Comparison of ENCODE assay signal across 22 cellular contexts in genomic region chr17:8930664-8931063, GRCh38. TPM values are rescaled to one million over a fixed set of nuclear protein-coding genes. Genes with fewer than 3 reads are reported as not detected.
DNase-seq lines count a peak whose midpoint lies in the region; ATAC-seq, FAIRE-seq and TF ChIP-seq lines count a peak whose summit lies in the region.
"Had no signal": no experiment of that assay in that cellular context is flagged by ENCODE, and none has a peak within 500 bp of the region (broad histone marks: within the 10 kb centered on the region; RNA-seq: fewer than 3 reads in every experiment).

No MANE protein-coding gene starts in this region.

- no peaks in the 10 kb centered on the region for H3K27me3 Mint-ChIP-seq in T-helper 17 cell
- no peaks in the 10 kb centered on the region for H3K27me3 Mint-ChIP-seq in natural killer cell (ENCODE audit: low read depth in 2 of 2)
- H3K27me3 Mint-ChIP-seq in naive thymus-derived CD4-positive, alpha-beta T cell: no peaks in the 10 kb centered on the region

- no peak for TF ChIP-seq CTCF in HepG2 (CRISPR knock-in tag; IDR thresholded peaks at IDR 0.05)
- no peak for TF ChIP-seq CTCF in right lobe of liver (IDR thresholded peaks at IDR 0.05)
- no peak for TF ChIP-seq CTCF in natural killer cell (IDR thresholded peaks at IDR 0.05)
- TF ChIP-seq CTCF in suprapubic skin (IDR thresholded peaks at IDR 0.05): no peak
- no peak for TF ChIP-seq CTCF in BE2C (IDR thresholded peaks at IDR 0.05; ENCODE audit: low read depth, low read length)

- intact Hi-C loops in HepG2 (cut with micrococcal nuclease; ENCODE audit: unreplicated experiment): no loop called here
- intact Hi-C loops in right lobe of liver (cut with DNase I): no loop called here
- intact Hi-C loops in natural killer cell (cut with micrococcal nuclease): no loop called here
- intact Hi-C loops in naive thymus-derived CD4-positive, alpha-beta T cell (cut with micrococcal nuclease): loop anchor here (5.0 kb wide), 1 partner anchor 37 kb away; the partner anchor contains the start of gene PIK3R5 (in 2 of the 2)

- peaks cover 0 to 2% of the 10 kb centered on the region in 2 donors for H3K9me3 Mint-ChIP-seq in natural killer cell
- H3K9me3 Mint-ChIP-seq in naive thymus-derived CD4-positive, alpha-beta T cell: peaks cover 5 to 61% (median 32%) of the 10 kb centered on the region in 11 donors

- no peak overlapping the region for H3K27ac Mint-ChIP-seq in T-helper 17 cell
- H3K27ac Mint-ChIP-seq in natural killer cell: peak overlapping the region in 1 of 2 donors; percentile 98
- peak overlapping the region in 2 of 9 donors; percentile 16 to 67 for H3K27ac Mint-ChIP-seq in naive thymus-derived CD4-positive, alpha-beta T cell

- no peaks in the 10 kb centered on the region for H3K27me3 ChIP-seq in HepG2 (ENCODE audit: control insufficient read depth in 1 of 2, insufficient read depth in 2 of 2, low read length in 2 of 2)
- no peaks in the 10 kb centered on the region for H3K27me3 ChIP-seq in right lobe of liver
- peaks cover 5% of the 10 kb centered on the region for H3K27me3 ChIP-seq in suprapubic skin
- H3K27me3 ChIP-seq in naive thymus-derived CD4-positive, alpha-beta T cell (ENCODE audit: control insufficient read depth in 2 of 2, insufficient read depth in 2 of 2, low read length in 2 of 2): no peaks in the 10 kb centered on the region
- H3K27me3 ChIP-seq in BE2C: no peaks in the 10 kb centered on the region
- H3K27me3 ChIP-seq: SJCRH30 had no signal

- POLR2A ChIA-PET in HepG2 (lab: Yijun Ruan, JAX): no interaction called here
- POLR2A ChIA-PET in naive thymus-derived CD4-positive, alpha-beta T cell (lab: Charles Lee): no interaction called here

- peaks cover 19% of the 10 kb centered on the region for H3K9me3 ChIP-seq in HepG2 (ENCODE audit: low read length)
- peaks cover 0 to 8% (median 5%) of the 10 kb centered on the region in 4 donors for H3K9me3 ChIP-seq in right lobe of liver
- H3K9me3 ChIP-seq in T-helper 17 cell (ENCODE audit: control insufficient read depth, low read length, poor library complexity, severe bottlenecking): peaks cover 18% of the 10 kb centered on the region
- H3K9me3 ChIP-seq in suprapubic skin: peaks cover 28% of the 10 kb centered on the region
- peaks cover 3 to 35% (median 21%) of the 10 kb centered on the region in 3 experiments for H3K9me3 ChIP-seq in naive thymus-derived CD4-positive, alpha-beta T cell (ENCODE audit: control insufficient read depth in 2 of 3, low read length in 3 of 3)
- H3K9me3 ChIP-seq in BE2C: no peaks in the 10 kb centered on the region
- H3K9me3 ChIP-seq: SJCRH30 had no signal

- DNase-seq in HepG2 (ENCODE audit: low spot score) (no peak), right lobe of liver (no peak), T-helper 17 cell (no peak), natural killer cell (no peak), suprapubic skin (ENCODE audit: low spot score in 2 of 2) (no peak), BE2C (no peak)
- DNase-seq in naive thymus-derived CD4-positive, alpha-beta T cell: no peak
- DNase-seq: GM23248; H7; KBM-7; NCI-H2029; NCI-H446; NCI-H524 treated with DMSO at 0.1 percent for 48 hours; NCI-H774; NK-92 treated with Interleukin-12 subunit alpha and Interleukin-12 subunit beta, amount 100 ng/mL, for 24 hours; PC-3; SJCRH30 had no signal

- H3K4me3 ChIP-seq in HepG2 (replicated peaks in 1 of 3; ENCODE audit: insufficient read depth in 1 of 3, low read depth in 2 of 3, low read length in 3 of 3): no peak overlapping the region
- no peak overlapping the region for H3K4me3 ChIP-seq in right lobe of liver
- H3K4me3 ChIP-seq in suprapubic skin: no peak overlapping the region
- no peak overlapping the region for H3K4me3 ChIP-seq in naive thymus-derived CD4-positive, alpha-beta T cell (ENCODE audit: low read length)
- no peak overlapping the region for H3K4me3 ChIP-seq in BE2C (ENCODE audit: low read depth, low read length)
- H3K4me3 ChIP-seq: GM23248, SJCRH30 had no signal

- peaks cover 7% of the 10 kb centered on the region for H3K36me3 Mint-ChIP-seq in T-helper 17 cell (ENCODE audit: low read depth)
- H3K36me3 Mint-ChIP-seq in natural killer cell: peaks cover 19% of the 10 kb centered on the region
- H3K36me3 Mint-ChIP-seq in naive thymus-derived CD4-positive, alpha-beta T cell: peaks cover 26 to 77% (median 67%) of the 10 kb centered on the region in 5 donors

- ATAC-seq in HepG2 (no peak), right lobe of liver (no peak), T-helper 17 cell (no peak), natural killer cell (no peak)
- no peak for ATAC-seq in naive thymus-derived CD4-positive, alpha-beta T cell
- ATAC-seq: PC-3, SK-N-SH treated with all-trans-retinoic acid at 6 μM for 48 hours had no signal

- H3K27ac ChIP-seq in HepG2 (ENCODE audit: extremely low read length, insufficient read depth, low read length) (no peak overlapping the region), right lobe of liver (no peak overlapping the region), suprapubic skin (no peak overlapping the region)
- no peak overlapping the region for H3K27ac ChIP-seq in naive thymus-derived CD4-positive, alpha-beta T cell (ENCODE audit: low read depth, low read length)
- H3K27ac ChIP-seq: C4-2B, GM23248, SJCRH30 had no signal

- H3K4me1 ChIP-seq in HepG2 (ENCODE audit: insufficient read depth, low read length) (no peaks in the 10 kb centered on the region), right lobe of liver (no peaks in the 10 kb centered on the region), suprapubic skin (no peaks in the 10 kb centered on the region), BE2C (no peaks in the 10 kb centered on the region)
- peaks cover 4 to 46% of the 10 kb centered on the region in 2 donors for H3K4me1 ChIP-seq in naive thymus-derived CD4-positive, alpha-beta T cell (ENCODE audit: control insufficient read depth in 2 of 2, insufficient read depth in 2 of 2, low read length in 2 of 2)
- H3K4me1 ChIP-seq: SJCRH30 had no signal

- in situ Hi-C loops in HepG2 (cut with HindIII; ENCODE audit: extremely low pct_ligation_motif_present, low pct_unique_long_range_greater_than_20kb): no loop called here

- H3K9ac ChIP-seq in HepG2 (ENCODE audit: insufficient read depth, low read depth, low read length): no peak overlapping the region
- H3K9ac ChIP-seq: GM23248 had no signal

- no peak for TF ChIP-seq RAD21 in HepG2 (CRISPR knock-in tag; IDR thresholded peaks at IDR 0.05)

- TF ChIP-seq EP300 in HepG2 (IDR thresholded peaks at IDR 0.05; ENCODE audit: low read depth in 2 of 2, low read length in 2 of 2) (no peak), HepG2 (CRISPR knock-in tag; IDR thresholded peaks at IDR 0.05; ENCODE audit: borderline replicate concordance) (no peak), suprapubic skin (IDR thresholded peaks at IDR 0.05) (no peak)

- H4K20me1 ChIP-seq in HepG2 (ENCODE audit: insufficient read depth, low read length): no peaks in the 10 kb centered on the region

- H3K79me2 ChIP-seq in HepG2 (ENCODE audit: insufficient read depth, low read length): no peaks in the 10 kb centered on the region

- no peak for TF ChIP-seq POLR2A in HepG2 (IDR thresholded peaks at IDR 0.05; ENCODE audit: insufficient read depth in 1 of 2, low read depth in 2 of 2, low read length in 2 of 2)
- no peak for TF ChIP-seq POLR2A in right lobe of liver (IDR thresholded peaks at IDR 0.05)
- TF ChIP-seq POLR2A in suprapubic skin (IDR thresholded peaks at IDR 0.05): no peak

- 12% methylated on average over 4 of the region's 4 CpGs for WGBS in HepG2 (ENCODE audit: low lambda C conversion rate)
- 60% methylated on average over 4 of the region's 4 CpGs for WGBS in right lobe of liver (ENCODE audit: insufficient coverage, low coverage, low lambda C conversion rate, missing lambda C conversion rate)
- WGBS in suprapubic skin: 82% methylated on average over 4 of the region's 4 CpGs

- H3K4me3 Mint-ChIP-seq in T-helper 17 cell (peak overlapping the region; percentile 1), natural killer cell (peak overlapping the region; percentile 18)
- H3K4me3 Mint-ChIP-seq in naive thymus-derived CD4-positive, alpha-beta T cell: no peak overlapping the region

- no peak for FAIRE-seq in HepG2 (lab: Jason Lieb, UNC)

- no peak overlapping the region for H2AFZ ChIP-seq in HepG2 (ENCODE audit: low read length)
- H2AFZ ChIP-seq: GM23248 had no signal

- CTCF ChIA-PET in HepG2 (lab: Yijun Ruan, JAX; ENCODE audit: low intra/inter-chr PET ratio, low total read pairs): no interaction called here
- CTCF ChIA-PET in naive thymus-derived CD4-positive, alpha-beta T cell (lab: Charles Lee): no interaction called here

- BruUV-seq in HepG2 (replicated peaks; lab: Mats Ljungman, UMichigan): no TSS peak

- no peaks in the 10 kb centered on the region for H3K36me3 ChIP-seq in HepG2 (replicated peaks in 1 of 2; ENCODE audit: control insufficient read depth in 1 of 2, insufficient read depth in 2 of 2, low read length in 2 of 2)
- no peaks in the 10 kb centered on the region for H3K36me3 ChIP-seq in right lobe of liver
- H3K36me3 ChIP-seq in suprapubic skin: no peaks in the 10 kb centered on the region
- peaks cover 0 to 26% (median 0%) of the 10 kb centered on the region in 3 experiments for H3K36me3 ChIP-seq in naive thymus-derived CD4-positive, alpha-beta T cell (ENCODE audit: control insufficient read depth in 2 of 3, insufficient read depth in 3 of 3, low read length in 3 of 3)
- no peaks in the 10 kb centered on the region for H3K36me3 ChIP-seq in BE2C
- H3K36me3 ChIP-seq: SJCRH30 had no signal

- H3K4me1 Mint-ChIP-seq in T-helper 17 cell (peaks cover 27% of the 10 kb centered on the region), natural killer cell (peaks cover 57 to 78% of the 10 kb centered on the region in 2 donors)
- peaks cover 8 to 64% (median 41%) of the 10 kb centered on the region in 7 donors for H3K4me1 Mint-ChIP-seq in naive thymus-derived CD4-positive, alpha-beta T cell

- H3K4me2 ChIP-seq in HepG2 (ENCODE audit: low read depth, low read length): no peak overlapping the region

RNA-seq across cellular contexts. Expression of gene PIK3R5, which starts 34.8 kb away (rescaled TPM):
- total RNA-seq in HepG2 (2016; rRNA removed; fragmentation: Illumina TruSeq; extraction: Trizol) (not detected in 2 replicates), right lobe of liver (1 to 10 TPM; 3.7 to 6.5 (median 5.0) TPM), T-helper 17 cell (100 to 1,000 TPM; 164 to 177 TPM), natural killer cell (100 to 1,000 TPM; 254 to 364 (median 348) TPM), suprapubic skin (10 to 100 TPM in 1 of 4 donors, 1 to 10 TPM in 3; 3.6 to 13.5 (median 5.0) TPM)
- total RNA-seq in HepG2 (2016; cell fraction: cytosol; rRNA removed; fragmentation: Illumina TruSeq; extraction: Trizol; ENCODE audit: low read depth): not detected in 2 replicates
- not detected in 2 replicates for total RNA-seq in HepG2 (2016; cell fraction: insoluble cytoplasmic fraction; rRNA removed; fragmentation: Illumina TruSeq; extraction: Trizol)
- not detected in 2 replicates for total RNA-seq in HepG2 (2016; cell fraction: membrane; rRNA removed; fragmentation: Illumina TruSeq; extraction: Trizol)
- total RNA-seq in HepG2 (2016; cell fraction: nucleus; rRNA removed; fragmentation: Illumina TruSeq; extraction: Trizol): not detected in 2 replicates
- not detected in 2 replicates for polyA plus RNA-seq in HepG2 (2011; rRNA removed)
- not detected in 2 replicates for polyA plus RNA-seq in HepG2 (2011; cell fraction: cytosol; rRNA removed)
- 0.09 TPM in 1 of 2 replicates, not detected in the other for polyA plus RNA-seq in HepG2 (2011; cell fraction: nucleus; rRNA removed)
- not detected in 2 replicates for polyA plus RNA-seq in HepG2 (2012)
- not detected in 2 replicates for polyA plus RNA-seq in HepG2 (2016; cell fraction: cytosol; fragmentation: Illumina TruSeq; extraction: Trizol; ENCODE audit: low read depth)
- polyA plus RNA-seq in HepG2 (2016; cell fraction: insoluble cytoplasmic fraction; fragmentation: Illumina TruSeq; extraction: Trizol; ENCODE audit: low read depth): not detected in 2 replicates
- polyA plus RNA-seq in HepG2 (2016; cell fraction: membrane; fragmentation: Illumina TruSeq; extraction: Trizol; ENCODE audit: low read depth): not detected in 2 replicates
- not detected in 2 replicates for polyA plus RNA-seq in HepG2 (2016; cell fraction: nucleus; fragmentation: Illumina TruSeq; extraction: Trizol; ENCODE audit: insufficient read depth, low read depth)
- polyA minus RNA-seq in HepG2 (2011; rRNA and poly(A)+ RNA removed; ENCODE audit: low replicate concordance): 0.19 TPM in 1 of 2 replicates, not detected in the other
- not detected in 2 replicates for polyA minus RNA-seq in HepG2 (2011; cell fraction: cytosol; rRNA and poly(A)+ RNA removed)
- not detected in 2 replicates for polyA minus RNA-seq in HepG2 (2011; cell fraction: nucleus; rRNA and poly(A)+ RNA removed)
- 100 to 1,000 TPM in 2 of 5 experiments, 10 to 100 TPM in 3; 73.5 to 231 (median 77.6) TPM for total RNA-seq in naive thymus-derived CD4-positive, alpha-beta T cell
- 10 to 100 TPM; 18.0 to 47.6 TPM for polyA plus RNA-seq in naive thymus-derived CD4-positive, alpha-beta T cell
- not detected for polyA plus RNA-seq in BE2C (2012; ENCODE audit: insufficient read depth, insufficient read length, low read depth)
- total RNA-seq: HT1080, LHCN-M2, MCF 10A, PC-3, SJCRH30 had no signal
- polyA plus RNA-seq: GM23248 had no signal

Comparison
In these comparisons a context has a peak if more than half of its experiments do, and no peak if none do; other contexts are left out.
1. H3K4me3 Mint-ChIP-seq: peak in T-helper 17 cell (single experiment) and natural killer cell (single experiment); none in naive thymus-derived CD4-positive, alpha-beta T cell (0 of 10).
2. RNA of gene PIK3R5, which starts 34.8 kb away (total RNA-seq): 254 to 364 TPM in natural killer cell, 164 to 177 TPM in T-helper 17 cell and 73.5 to 231 TPM in naive thymus-derived CD4-positive, alpha-beta T cell; 3.7 to 6.5 TPM in right lobe of liver, 3.6 to 13.5 TPM in suprapubic skin and not detected in HepG2; every median in the first group is over 4 times any median in the second.
3. intact Hi-C loops: an anchor here in naive thymus-derived CD4-positive, alpha-beta T cell (5.0 kb wide); none called in HepG2, right lobe of liver and natural killer cell.